8 cellular contexts compared by ENCODE assay signal in the genomic region with DNA sequence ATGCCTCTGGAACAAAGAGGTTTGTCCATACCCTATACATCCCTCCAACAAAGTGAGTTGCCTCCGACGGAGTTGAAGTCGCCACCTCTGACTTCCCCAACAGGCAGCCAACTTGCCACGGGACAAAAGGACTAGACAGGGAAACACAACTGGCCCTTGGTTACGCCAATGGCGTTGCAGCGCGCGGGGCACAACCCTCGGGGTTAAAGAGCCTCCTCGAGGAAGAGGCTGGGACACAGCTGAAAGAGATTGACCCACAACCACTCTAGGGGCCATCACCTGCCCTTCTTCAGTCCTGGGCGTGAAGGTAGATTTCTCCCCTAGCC. TPM values are rescaled to one million over a fixed set of nuclear protein-coding genes. Genes with fewer than 3 reads are reported as not detected.
A peak's percentile ranks its signal among the peaks of the same experiment; 100 is the strongest.
DNase-seq lines count a peak whose midpoint lies in the region; ATAC-seq and TF ChIP-seq lines count a peak whose summit lies in the region.

No MANE protein-coding gene starts in this region.

- H3K4me3 ChIP-seq in NB4 (ENCODE audit: low read depth, low read length): peak overlapping the region; percentile 81
- H3K4me3 ChIP-seq in cardiac muscle cell: peak overlapping the region; percentile 68

- no peaks in the 10 kb centered on the region for H3K27me3 Mint-ChIP-seq in activated T-cell treated with anti-CD3 and anti-CD28 coated beads, Interleukin-2, amount 50 U/mL, for 72 hours (ENCODE audit: low read depth)

- no peaks in the 10 kb centered on the region for H3K36me3 ChIP-seq in cardiac muscle cell

- peak overlapping the region; percentile 96 for H3K27ac ChIP-seq in cardiac muscle cell

- peaks cover 4 to 7% of the 10 kb centered on the region in 2 donors for H3K36me3 Mint-ChIP-seq in activated T-cell treated with anti-CD3 and anti-CD28 coated beads, Interleukin-2, amount 50 U/mL, for 72 hours (ENCODE audit: insufficient read depth in 2 of 2)

- H3K4me1 ChIP-seq in cardiac muscle cell (ENCODE audit: low read depth): no peaks in the 10 kb centered on the region

- DNase-seq in A172 (ENCODE audit: low spot score) (peak; percentile 66), GM04504 (ENCODE audit: low read depth) (peak; percentile 26), NB4 (ENCODE audit: low read depth) (peak; percentile 89), cardiac muscle cell (ENCODE audit: low read depth in 1 of 2, low spot score in 1 of 2) (peak in 1 of 2 donors; percentile 62), pons (ENCODE audit: low spot score) (peak; percentile 40)
- no peak for DNase-seq in activated T-cell treated with anti-CD3 and anti-CD28 coated beads, Interleukin-2, amount 50 U/mL, for 72 hours
- no peak for DNase-seq in stimulated activated CD4-positive, alpha-beta T cell treated with anti-CD3 and anti-CD28 coated beads, Interleukin-4, amount 100 ng/mL, for 24 hours

- H3K4me1 Mint-ChIP-seq in activated T-cell treated with anti-CD3 and anti-CD28 coated beads, Interleukin-2, amount 50 U/mL, for 72 hours (ENCODE audit: low read depth): peaks cover 68% of the 10 kb centered on the region

- peak; percentile 34 for ATAC-seq in HG02642 (IDR thresholded peaks at IDR 0.05; ENCODE audit: poor library complexity, unreplicated experiment)
- peak; percentile 39 to 47 for ATAC-seq in activated T-cell treated with anti-CD3 and anti-CD28 coated beads, Interleukin-2, amount 50 U/mL, for 72 hours (replicated peaks in 1 of 2)

- no peaks in the 10 kb centered on the region for H3K9me3 ChIP-seq in cardiac muscle cell (ENCODE audit: low read depth)

- H3K27me3 ChIP-seq in cardiac muscle cell: no peaks in the 10 kb centered on the region

- peak overlapping the region; percentile 97 for H3K27ac Mint-ChIP-seq in activated T-cell treated with anti-CD3 and anti-CD28 coated beads, Interleukin-2, amount 50 U/mL, for 72 hours

- peak overlapping the region; percentile 95 to 97 for H3K4me3 Mint-ChIP-seq in activated T-cell treated with anti-CD3 and anti-CD28 coated beads, Interleukin-2, amount 50 U/mL, for 72 hours

- H3K9me3 Mint-ChIP-seq in activated T-cell treated with anti-CD3 and anti-CD28 coated beads, Interleukin-2, amount 50 U/mL, for 72 hours: no peaks in the 10 kb centered on the region

- no peak for TF ChIP-seq POLR2A in NB4 (IDR thresholded peaks at IDR 0.05; ENCODE audit: extremely low read depth, insufficient read length)

- TF ChIP-seq CTCF in NB4 (IDR thresholded peaks at IDR 0.05; ENCODE audit: low read depth, low read length) (no peak), cardiac muscle cell (IDR thresholded peaks at IDR 0.05; ENCODE audit: low read depth, low read length) (no peak)

RNA-seq across cellular contexts. Expression of a gene that starts 0.5 kb away (rescaled TPM):
- total RNA-seq in A172 (2014; rRNA removed; shearing (Covaris generic)): 56.4 and 67.8 TPM in 2 replicates
- 10 to 100 TPM; 56.6 to 58.7 TPM for total RNA-seq in activated T-cell treated with anti-CD3 and anti-CD28 coated beads, Interleukin-2, amount 50 U/mL, for 72 hours
- total RNA-seq in cardiac muscle cell: 35.1 and 38.2 TPM in 2 replicates
- polyA plus RNA-seq in cardiac muscle cell: 47.7 and 56.8 TPM in 2 replicates

RNA-seq across cellular contexts. Expression of a gene that starts 14.1 kb away (rescaled TPM):
- total RNA-seq in A172 (2014; rRNA removed; shearing (Covaris generic)): 31.2 and 43.4 TPM in 2 replicates
- total RNA-seq in activated T-cell treated with anti-CD3 and anti-CD28 coated beads, Interleukin-2, amount 50 U/mL, for 72 hours: 10 to 100 TPM; 30.0 to 42.7 TPM
- 30.5 and 41.5 TPM in 2 replicates for total RNA-seq in cardiac muscle cell
- polyA plus RNA-seq in cardiac muscle cell: 93.9 and 94.9 TPM in 2 replicates

RNA-seq across cellular contexts. Expression of a gene that starts 14.4 kb away (rescaled TPM):
- 202 and 226 TPM in 2 replicates for total RNA-seq in A172 (2014; rRNA removed; shearing (Covaris generic))
- 10 to 100 TPM; 66.1 to 70.7 TPM for total RNA-seq in activated T-cell treated with anti-CD3 and anti-CD28 coated beads, Interleukin-2, amount 50 U/mL, for 72 hours
- total RNA-seq in cardiac muscle cell: 91.9 and 141 TPM in 2 replicates
- 130 and 135 TPM in 2 replicates for polyA plus RNA-seq in cardiac muscle cell

RNA-seq across cellular contexts. Expression of a gene that starts 24.5 kb away (rescaled TPM):
- 1.4 TPM in 1 of 2 replicates, not detected in the other for total RNA-seq in A172 (2014; rRNA removed; shearing (Covaris generic))
- total RNA-seq in activated T-cell treated with anti-CD3 and anti-CD28 coated beads, Interleukin-2, amount 50 U/mL, for 72 hours: 10 to 100 TPM; 15.7 to 15.9 TPM
- total RNA-seq in cardiac muscle cell: 29.7 and 31.7 TPM in 2 replicates
- polyA plus RNA-seq in cardiac muscle cell: 32.2 and 35.8 TPM in 2 replicates

RNA-seq across cellular contexts. Expression of a gene that starts 33.1 kb away (rescaled TPM):
- total RNA-seq in A172 (2014; rRNA removed; shearing (Covaris generic)): 91.0 and 108 TPM in 2 replicates
- total RNA-seq in activated T-cell treated with anti-CD3 and anti-CD28 coated beads, Interleukin-2, amount 50 U/mL, for 72 hours: 10 to 100 TPM; 73.2 to 93.0 TPM
- 56.3 and 88.7 TPM in 2 replicates for total RNA-seq in cardiac muscle cell
- polyA plus RNA-seq in cardiac muscle cell: 70.8 and 90.5 TPM in 2 replicates

Comparison
In these comparisons a context has a peak if more than half of its experiments do, and no peak if none do; other contexts are left out.
1. DNase-seq: peak in A172 (single experiment), GM04504 (single experiment), NB4 (single experiment) and pons (single experiment); none in activated T-cell treated with anti-CD3 and anti-CD28 coated beads, Interleukin-2, amount 50 U/mL, for 72 hours (0 of 2) and stimulated activated CD4-positive, alpha-beta T cell treated with anti-CD3 and anti-CD28 coated beads, Interleukin-4, amount 100 ng/mL, for 24 hours (single experiment).